8 cellular contexts compared by ENCODE assay signal in genomic region chr12:119179335-119180021, GRCh38. TPM values are rescaled to one million over a fixed set of nuclear protein-coding genes. Genes with fewer than 3 reads are reported as not detected.
DNase-seq lines count a peak whose midpoint lies in the region; ATAC-seq and TF ChIP-seq lines count a peak whose summit lies in the region.
"Had no signal": no experiment of that assay in that cellular context is flagged by ENCODE, and none has a peak within 500 bp of the region (broad histone marks: within the 10 kb centered on the region; RNA-seq: fewer than 3 reads in every experiment).

No MANE protein-coding gene starts in this region.

- peaks cover 6 to 9% of the 10 kb centered on the region in 2 donors for H3K27me3 Mint-ChIP-seq in natural killer cell treated with Interleukin-12 subunit alpha and Interleukin-12 subunit beta and Interleukin-15 and Interleukin-18, amount 100 ng/mL, for 72 hours

- H3K27ac Mint-ChIP-seq in natural killer cell treated with Interleukin-12 subunit alpha and Interleukin-12 subunit beta and Interleukin-15 and Interleukin-18, amount 100 ng/mL, for 72 hours = no peak overlapping the region

- no peaks in the 10 kb centered on the region for H3K4me1 Mint-ChIP-seq in natural killer cell treated with Interleukin-12 subunit alpha and Interleukin-12 subunit beta and Interleukin-15 and Interleukin-18, amount 100 ng/mL, for 72 hours (ENCODE audit: low read depth in 2 of 2)

- H3K27ac ChIP-seq in coronary artery = peak overlapping the region; percentile 95 to 97

- 26 to 27% methylated on average over 17 to 18 of the region's 18 CpGs for WGBS in lower leg skin, 2 donors

- H3K4me3 Mint-ChIP-seq in natural killer cell treated with Interleukin-12 subunit alpha and Interleukin-12 subunit beta and Interleukin-15 and Interleukin-18, amount 100 ng/mL, for 72 hours = no peak overlapping the region

- no peaks in the 10 kb centered on the region for H3K9me3 Mint-ChIP-seq in natural killer cell treated with Interleukin-12 subunit alpha and Interleukin-12 subunit beta and Interleukin-15 and Interleukin-18, amount 100 ng/mL, for 72 hours

- no peaks in the 10 kb centered on the region for H3K36me3 Mint-ChIP-seq in natural killer cell treated with Interleukin-12 subunit alpha and Interleukin-12 subunit beta and Interleukin-15 and Interleukin-18, amount 100 ng/mL, for 72 hours

- TF ChIP-seq POLR2A in lower leg skin (IDR thresholded peaks at IDR 0.05) = no peak

- H3K4me3 ChIP-seq in LNCaP clone FGC (ENCODE audit: low read depth, low read length) (peak overlapping the region; percentile 43; the same call in 1 of the 2 replicates), coronary artery (peak overlapping the region; percentile 80), lower leg skin (ENCODE audit: low read depth, poor library complexity, severe bottlenecking) (peak overlapping the region; percentile 17)

- TF ChIP-seq CTCF in LNCaP clone FGC (IDR thresholded peaks at IDR 0.05; ENCODE audit: control insufficient read depth, extremely low read depth, insufficient read depth) = no peak
- TF ChIP-seq CTCF in coronary artery (IDR thresholded peaks at IDR 0.05) = no peak
- TF ChIP-seq CTCF in lower leg skin (IDR thresholded peaks at IDR 0.05) = no peak

- ATAC-seq in natural killer cell treated with Interleukin-12 subunit alpha and Interleukin-12 subunit beta and Interleukin-15 and Interleukin-18, amount 100 ng/mL, for 72 hours = no peak
- no peak for ATAC-seq in GM19455 (IDR thresholded peaks at IDR 0.05; ENCODE audit: unreplicated experiment)

- intact Hi-C loops in lower leg skin (cut with DNase I; ENCODE audit: low total_unique reads) = no loop called here

- DNase-seq in LNCaP clone FGC (ENCODE audit: low read depth) (no peak), coronary artery (ENCODE audit: low spot score) (no peak), lower leg skin (ENCODE audit: low spot score in 2 of 2) (no peak), ureter (ENCODE audit: low spot score) (peak; percentile 53)
- no peak for DNase-seq in natural killer cell treated with Interleukin-12 subunit alpha and Interleukin-12 subunit beta and Interleukin-15 and Interleukin-18, amount 100 ng/mL, for 72 hours (ENCODE audit: low spot score)
- no peak for DNase-seq in NK-92 treated with Interleukin-12 subunit alpha and Interleukin-12 subunit beta, amount 100 ng/mL, for 24 hours (lab: John Stamatoyannopoulos, UW)
- DNase-seq: stimulated activated CD4-positive, alpha-beta T cell treated with anti-CD3 and anti-CD28 coated beads, Interleukin-4, amount 100 ng/mL, for 24 hours had no signal

RNA-seq across cellular contexts. Expression of gene HSPB8, which starts 0.7 kb away (rescaled TPM):
- 100 to 1,000 TPM in 2 of 4 donors, 10 to 100 TPM in 2; 85.3 to 139 (median 107) TPM for total RNA-seq in lower leg skin
- total RNA-seq in ureter = 53.8 TPM
- not detected for total RNA-seq in natural killer cell treated with Interleukin-12 subunit alpha and Interleukin-12 subunit beta and Interleukin-15 and Interleukin-18, amount 100 ng/mL, for 72 hours

Comparison
In these comparisons a context has a peak if more than half of its experiments do, and no peak if none do; other contexts are left out.
1. H3K4me3 ChIP-seq: peak in every context shown above with its lines; median percentile 80 in coronary artery; 43 in LNCaP clone FGC; 17 in lower leg skin.
2. RNA of gene HSPB8, which starts 0.7 kb away (total RNA-seq): 85.3 to 139 TPM in lower leg skin and 53.8 TPM in ureter (single experiment); not detected in natural killer cell treated with Interleukin-12 subunit alpha and Interleukin-12 subunit beta and Interleukin-15 and Interleukin-18, amount 100 ng/mL, for 72 hours; every median in the first group is over 10 times any median in the second.